In the genomic region with DNA sequence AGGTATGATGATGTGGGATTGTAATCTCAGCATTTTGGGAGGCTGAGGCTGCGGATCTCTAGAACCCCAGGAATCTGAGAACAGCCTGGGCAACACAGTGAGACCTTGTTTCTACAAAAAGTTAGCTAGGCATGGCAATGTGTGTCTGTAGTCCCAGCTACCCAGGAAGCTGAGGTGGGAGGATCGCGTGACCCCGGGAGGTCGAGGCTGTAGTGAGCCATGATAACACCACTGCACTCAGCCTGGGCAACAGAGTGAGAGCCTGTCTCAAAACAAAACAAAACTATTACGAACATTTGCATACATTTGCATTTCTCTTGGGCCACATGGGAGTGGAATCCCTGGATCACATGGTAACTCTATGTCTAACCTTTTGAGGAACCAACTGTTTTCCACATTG, we compare ENCODE assay signal across 1 cellular context.
TF ChIP-seq lines count a peak whose summit lies in the region.

No MANE protein-coding gene starts in this region.

TF ChIP-seq in GM12878, 131 proteins besides CTCF, POLR2A, EP300 and RAD21:
- TF ChIP-seq MYC (IDR thresholded peaks at IDR 0.05; ENCODE audit: insufficient read depth, insufficient read length, insufficient replicate concordance, low read length, severe bottlenecking): no peak
- TF ChIP-seq CBX3 (IDR thresholded peaks at IDR 0.05; ENCODE audit: borderline replicate concordance, low read depth): no peak
- no peak for TF ChIP-seq SMC3 (IDR thresholded peaks at IDR 0.05; ENCODE audit: borderline replicate concordance, low read length)
- TF ChIP-seq, protein P1, sequence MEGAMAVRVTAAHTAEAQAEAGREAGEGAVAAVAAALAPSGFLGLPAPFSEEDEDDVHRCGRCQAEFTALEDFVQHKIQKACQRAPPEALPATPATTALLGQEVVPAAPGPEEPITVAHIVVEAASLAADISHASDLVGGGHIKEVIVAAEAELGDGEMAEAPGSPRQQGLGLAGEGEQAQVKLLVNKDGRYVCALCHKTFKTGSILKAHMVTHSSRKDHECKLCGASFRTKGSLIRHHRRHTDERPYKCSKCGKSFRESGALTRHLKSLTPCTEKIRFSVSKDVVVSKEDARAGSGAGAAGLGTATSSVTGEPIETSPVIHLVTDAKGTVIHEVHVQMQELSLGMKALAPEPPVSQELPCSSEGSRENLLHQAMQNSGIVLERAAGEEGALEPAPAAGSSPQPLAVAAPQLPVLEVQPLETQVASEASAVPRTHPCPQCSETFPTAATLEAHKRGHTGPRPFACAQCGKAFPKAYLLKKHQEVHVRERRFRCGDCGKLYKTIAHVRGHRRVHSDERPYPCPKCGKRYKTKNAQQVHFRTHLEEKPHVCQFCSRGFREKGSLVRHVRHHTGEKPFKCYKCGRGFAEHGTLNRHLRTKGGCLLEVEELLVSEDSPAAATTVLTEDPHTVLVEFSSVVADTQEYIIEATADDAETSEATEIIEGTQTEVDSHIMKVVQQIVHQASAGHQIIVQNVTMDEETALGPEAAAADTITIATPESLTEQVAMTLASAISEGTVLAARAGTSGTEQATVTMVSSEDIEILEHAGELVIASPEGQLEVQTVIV (IDR thresholded peaks at IDR 0.05; ENCODE audit: borderline replicate concordance, partially characterized antibody): no peak
- no peak for TF ChIP-seq JUND (IDR thresholded peaks at IDR 0.05; ENCODE audit: low read depth, low read length)
- TF ChIP-seq, protein P2, sequence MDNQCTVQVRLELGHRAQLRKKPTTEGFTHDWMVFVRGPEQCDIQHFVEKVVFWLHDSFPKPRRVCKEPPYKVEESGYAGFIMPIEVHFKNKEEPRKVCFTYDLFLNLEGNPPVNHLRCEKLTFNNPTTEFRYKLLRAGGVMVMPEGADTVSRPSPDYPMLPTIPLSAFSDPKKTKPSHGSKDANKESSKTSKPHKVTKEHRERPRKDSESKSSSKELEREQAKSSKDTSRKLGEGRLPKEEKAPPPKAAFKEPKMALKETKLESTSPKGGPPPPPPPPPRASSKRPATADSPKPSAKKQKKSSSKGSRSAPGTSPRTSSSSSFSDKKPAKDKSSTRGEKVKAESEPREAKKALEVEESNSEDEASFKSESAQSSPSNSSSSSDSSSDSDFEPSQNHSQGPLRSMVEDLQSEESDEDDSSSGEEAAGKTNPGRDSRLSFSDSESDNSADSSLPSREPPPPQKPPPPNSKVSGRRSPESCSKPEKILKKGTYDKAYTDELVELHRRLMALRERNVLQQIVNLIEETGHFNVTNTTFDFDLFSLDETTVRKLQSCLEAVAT (IDR thresholded peaks at IDR 0.05): no peak
- TF ChIP-seq, protein P3, sequence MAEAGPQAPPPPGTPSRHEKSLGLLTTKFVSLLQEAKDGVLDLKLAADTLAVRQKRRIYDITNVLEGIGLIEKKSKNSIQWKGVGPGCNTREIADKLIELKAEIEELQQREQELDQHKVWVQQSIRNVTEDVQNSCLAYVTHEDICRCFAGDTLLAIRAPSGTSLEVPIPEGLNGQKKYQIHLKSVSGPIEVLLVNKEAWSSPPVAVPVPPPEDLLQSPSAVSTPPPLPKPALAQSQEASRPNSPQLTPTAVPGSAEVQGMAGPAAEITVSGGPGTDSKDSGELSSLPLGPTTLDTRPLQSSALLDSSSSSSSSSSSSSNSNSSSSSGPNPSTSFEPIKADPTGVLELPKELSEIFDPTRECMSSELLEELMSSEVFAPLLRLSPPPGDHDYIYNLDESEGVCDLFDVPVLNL (IDR thresholded peaks at IDR 0.05; ENCODE audit: low read depth, low read length): no peak
- no peak for TF ChIP-seq EZH2 (IDR thresholded peaks at IDR 0.05; ENCODE audit: borderline replicate concordance, control insufficient read depth, low read depth, low read length)
- no peak for TF ChIP-seq SUPT20H (IDR thresholded peaks at IDR 0.05; ENCODE audit: borderline replicate concordance, control insufficient read depth, low read depth, low read length)
- TF ChIP-seq TCF12 (IDR thresholded peaks at IDR 0.05; ENCODE audit: low read depth, low read length): no peak
- TF ChIP-seq STAT3 (IDR thresholded peaks at IDR 0.05; ENCODE audit: low read depth, low read length): no peak
- TF ChIP-seq, protein P4, sequence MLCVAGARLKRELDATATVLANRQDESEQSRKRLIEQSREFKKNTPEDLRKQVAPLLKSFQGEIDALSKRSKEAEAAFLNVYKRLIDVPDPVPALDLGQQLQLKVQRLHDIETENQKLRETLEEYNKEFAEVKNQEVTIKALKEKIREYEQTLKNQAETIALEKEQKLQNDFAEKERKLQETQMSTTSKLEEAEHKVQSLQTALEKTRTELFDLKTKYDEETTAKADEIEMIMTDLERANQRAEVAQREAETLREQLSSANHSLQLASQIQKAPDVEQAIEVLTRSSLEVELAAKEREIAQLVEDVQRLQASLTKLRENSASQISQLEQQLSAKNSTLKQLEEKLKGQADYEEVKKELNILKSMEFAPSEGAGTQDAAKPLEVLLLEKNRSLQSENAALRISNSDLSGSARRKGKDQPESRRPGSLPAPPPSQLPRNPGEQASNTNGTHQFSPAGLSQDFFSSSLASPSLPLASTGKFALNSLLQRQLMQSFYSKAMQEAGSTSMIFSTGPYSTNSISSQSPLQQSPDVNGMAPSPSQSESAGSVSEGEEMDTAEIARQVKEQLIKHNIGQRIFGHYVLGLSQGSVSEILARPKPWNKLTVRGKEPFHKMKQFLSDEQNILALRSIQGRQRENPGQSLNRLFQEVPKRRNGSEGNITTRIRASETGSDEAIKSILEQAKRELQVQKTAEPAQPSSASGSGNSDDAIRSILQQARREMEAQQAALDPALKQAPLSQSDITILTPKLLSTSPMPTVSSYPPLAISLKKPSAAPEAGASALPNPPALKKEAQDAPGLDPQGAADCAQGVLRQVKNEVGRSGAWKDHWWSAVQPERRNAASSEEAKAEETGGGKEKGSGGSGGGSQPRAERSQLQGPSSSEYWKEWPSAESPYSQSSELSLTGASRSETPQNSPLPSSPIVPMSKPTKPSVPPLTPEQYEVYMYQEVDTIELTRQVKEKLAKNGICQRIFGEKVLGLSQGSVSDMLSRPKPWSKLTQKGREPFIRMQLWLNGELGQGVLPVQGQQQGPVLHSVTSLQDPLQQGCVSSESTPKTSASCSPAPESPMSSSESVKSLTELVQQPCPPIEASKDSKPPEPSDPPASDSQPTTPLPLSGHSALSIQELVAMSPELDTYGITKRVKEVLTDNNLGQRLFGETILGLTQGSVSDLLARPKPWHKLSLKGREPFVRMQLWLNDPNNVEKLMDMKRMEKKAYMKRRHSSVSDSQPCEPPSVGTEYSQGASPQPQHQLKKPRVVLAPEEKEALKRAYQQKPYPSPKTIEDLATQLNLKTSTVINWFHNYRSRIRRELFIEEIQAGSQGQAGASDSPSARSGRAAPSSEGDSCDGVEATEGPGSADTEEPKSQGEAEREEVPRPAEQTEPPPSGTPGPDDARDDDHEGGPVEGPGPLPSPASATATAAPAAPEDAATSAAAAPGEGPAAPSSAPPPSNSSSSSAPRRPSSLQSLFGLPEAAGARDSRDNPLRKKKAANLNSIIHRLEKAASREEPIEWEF (IDR thresholded peaks at IDR 0.05; ENCODE audit: insufficient replicate concordance, low read depth, low read length): no peak
- TF ChIP-seq GABPA (IDR thresholded peaks at IDR 0.05; ENCODE audit: low read depth): no peak
- TF ChIP-seq IKZF2 (IDR thresholded peaks at IDR 0.05): no peak
- TF ChIP-seq NR2F1 (conservative IDR thresholded peaks at IDR 0.05): no peak
